8 cellular contexts compared by ENCODE assay signal in the genomic region with DNA sequence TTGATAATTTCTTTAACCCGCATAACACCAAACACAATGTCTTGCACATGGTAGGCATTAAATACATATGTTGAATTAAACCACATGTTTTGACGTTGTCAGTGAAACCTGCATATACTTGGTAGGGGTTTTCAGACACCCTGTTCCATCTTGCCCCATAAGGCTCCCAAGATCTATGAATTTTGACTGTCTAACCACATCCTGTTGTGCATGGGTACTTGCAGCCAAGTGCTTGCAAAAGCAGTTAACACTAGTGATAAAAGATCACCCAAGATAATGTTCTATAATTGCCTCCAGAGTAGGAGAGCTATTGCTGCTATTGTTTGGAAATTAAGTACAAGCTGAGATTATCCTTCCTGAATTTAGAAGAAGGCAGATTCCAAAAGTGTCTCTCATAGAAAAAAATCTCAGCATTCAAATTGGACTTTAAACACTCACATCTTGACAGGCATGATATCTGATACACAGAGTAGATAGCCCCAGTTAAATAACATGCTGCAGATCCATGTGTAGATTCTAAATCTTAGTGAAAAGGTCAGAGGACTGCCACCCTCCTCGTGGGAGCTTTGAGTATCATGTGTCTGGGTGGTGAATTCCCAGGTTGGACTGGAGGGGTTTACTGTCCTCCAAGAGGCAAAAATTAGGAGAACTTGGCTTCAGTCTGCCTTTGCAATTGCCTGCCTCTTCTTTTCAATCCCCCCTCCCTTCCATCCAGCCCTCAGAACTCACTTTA. TPM values are rescaled to one million over a fixed set of nuclear protein-coding genes. Genes with fewer than 3 reads are reported as not detected.
DNase-seq lines count a peak whose midpoint lies in the region; ATAC-seq and TF ChIP-seq lines count a peak whose summit lies in the region.

No MANE protein-coding gene starts in this region.

- peak overlapping the region; percentile 50 for H3K4me2 ChIP-seq in KMS-11

- no peak overlapping the region; the same call in 1 of the 2 replicates for H3K27ac ChIP-seq in KMS-11

- H3K27ac Mint-ChIP-seq in activated naive CD8-positive, alpha-beta T cell treated with anti-CD3 and anti-CD28 coated beads, Interleukin-2, amount 10 ng/mL, durations not matched to agents 7 days and 5 days = peak overlapping the region; percentile 81
- peak overlapping the region; percentile 92 for H3K27ac Mint-ChIP-seq in stimulated activated naive CD8-positive, alpha-beta T cell treated with anti-CD3 and anti-CD28 coated beads, Interleukin-15, Interleukin-2, amounts not matched to agents 100 ng/mL and 50 ng/mL, for 24 hours

- peaks cover 73% of the 10 kb centered on the region for H3K4me1 Mint-ChIP-seq in activated T-cell treated with anti-CD3 and anti-CD28 coated beads, Interleukin-2, amount 50 U/mL, for 4 hours (ENCODE audit: low read depth)
- peaks cover 27% of the 10 kb centered on the region for H3K4me1 Mint-ChIP-seq in activated naive CD8-positive, alpha-beta T cell treated with anti-CD3 and anti-CD28 coated beads, Interleukin-2, amount 10 ng/mL, durations not matched to agents 7 days and 5 days
- peaks cover 68% of the 10 kb centered on the region for H3K4me1 Mint-ChIP-seq in stimulated activated naive CD8-positive, alpha-beta T cell treated with anti-CD3 and anti-CD28 coated beads, Interleukin-15, Interleukin-2, amounts not matched to agents 100 ng/mL and 50 ng/mL, for 24 hours (ENCODE audit: low read depth)

- POLR2A ChIA-PET in activated naive CD8-positive, alpha-beta T cell treated with anti-CD3 and anti-CD28 coated beads, Interleukin-2, amount 10 ng/mL, durations not matched to agents 7 days and 5 days (lab: Charles Lee) = interaction anchor here (1.0 to 1.4 kb wide), 2 partner anchors 12 to 423 kb away, joined by 3 to 5 read pairs; a partner anchor contains a TSS

- no peak overlapping the region for H3K9ac ChIP-seq in KMS-11

- H3K36me3 ChIP-seq in KMS-11 (ENCODE audit: insufficient read depth) = no peaks in the 10 kb centered on the region

- H3K4me3 Mint-ChIP-seq in activated T-cell treated with anti-CD3 and anti-CD28 coated beads, Interleukin-2, amount 50 U/mL, for 4 hours = peak overlapping the region; percentile 54
- peak overlapping the region; percentile 48 for H3K4me3 Mint-ChIP-seq in activated naive CD8-positive, alpha-beta T cell treated with anti-CD3 and anti-CD28 coated beads, Interleukin-2, amount 10 ng/mL, durations not matched to agents 7 days and 5 days
- peak overlapping the region; percentile 55 for H3K4me3 Mint-ChIP-seq in stimulated activated naive CD8-positive, alpha-beta T cell treated with anti-CD3 and anti-CD28 coated beads, Interleukin-15, Interleukin-2, amounts not matched to agents 100 ng/mL and 50 ng/mL, for 24 hours

- peaks cover 18% of the 10 kb centered on the region for H3K4me1 ChIP-seq in KMS-11 (ENCODE audit: low read depth, poor library complexity, severe bottlenecking)

- peak overlapping the region; percentile 50 for H2AFZ ChIP-seq in KMS-11 (ENCODE audit: low read depth)

- no peaks in the 10 kb centered on the region for H3K27me3 Mint-ChIP-seq in activated T-cell treated with anti-CD3 and anti-CD28 coated beads, Interleukin-2, amount 50 U/mL, for 4 hours (ENCODE audit: low read depth)
- no peaks in the 10 kb centered on the region for H3K27me3 Mint-ChIP-seq in activated naive CD8-positive, alpha-beta T cell treated with anti-CD3 and anti-CD28 coated beads, Interleukin-2, amount 10 ng/mL, durations not matched to agents 7 days and 5 days
- H3K27me3 Mint-ChIP-seq in stimulated activated naive CD8-positive, alpha-beta T cell treated with anti-CD3 and anti-CD28 coated beads, Interleukin-15, Interleukin-2, amounts not matched to agents 100 ng/mL and 50 ng/mL, for 24 hours = no peaks in the 10 kb centered on the region

- H4K20me1 ChIP-seq in KMS-11 (ENCODE audit: insufficient read depth) = no peaks in the 10 kb centered on the region

- DNase-seq in activated T-cell treated with anti-CD3 and anti-CD28 coated beads, Interleukin-2, amount 50 U/mL, for 4 hours = peak; percentile 20
- DNase-seq in activated T-cell treated with anti-CD3 and anti-CD28 coated beads, Interleukin-2, amount 50 U/mL, for 1 hour = no peak
- no peak for DNase-seq in activated naive CD8-positive, alpha-beta T cell treated with anti-CD3 and anti-CD28 coated beads, Interleukin-2, amount 10 ng/mL, durations not matched to agents 7 days and 5 days
- DNase-seq in DMS153 (lab: John Stamatoyannopoulos, UW) (no peak), NCI-H1436 (lab: John Stamatoyannopoulos, UW) (no peak), SIG-M5 treated with dmso at 0.1 percent for 504 hours (lab: John Stamatoyannopoulos, UW; ENCODE audit: unreplicated experiment) (no peak)

- peaks cover 11% of the 10 kb centered on the region for H3K9me3 Mint-ChIP-seq in activated T-cell treated with anti-CD3 and anti-CD28 coated beads, Interleukin-2, amount 50 U/mL, for 4 hours
- H3K9me3 Mint-ChIP-seq in activated naive CD8-positive, alpha-beta T cell treated with anti-CD3 and anti-CD28 coated beads, Interleukin-2, amount 10 ng/mL, durations not matched to agents 7 days and 5 days = peaks cover 9% of the 10 kb centered on the region
- H3K9me3 Mint-ChIP-seq in stimulated activated naive CD8-positive, alpha-beta T cell treated with anti-CD3 and anti-CD28 coated beads, Interleukin-15, Interleukin-2, amounts not matched to agents 100 ng/mL and 50 ng/mL, for 24 hours = peaks cover 12% of the 10 kb centered on the region

- H3K79me2 ChIP-seq in KMS-11 (ENCODE audit: insufficient read depth, low read depth) = no peaks in the 10 kb centered on the region

- no peaks in the 10 kb centered on the region for H3K27me3 ChIP-seq in KMS-11 (ENCODE audit: insufficient read depth, low read depth)

- H3K36me3 Mint-ChIP-seq in activated T-cell treated with anti-CD3 and anti-CD28 coated beads, Interleukin-2, amount 50 U/mL, for 4 hours (ENCODE audit: insufficient read depth) = peaks cover 11% of the 10 kb centered on the region
- peaks cover 9% of the 10 kb centered on the region for H3K36me3 Mint-ChIP-seq in activated naive CD8-positive, alpha-beta T cell treated with anti-CD3 and anti-CD28 coated beads, Interleukin-2, amount 10 ng/mL, durations not matched to agents 7 days and 5 days
- peaks cover 23% of the 10 kb centered on the region for H3K36me3 Mint-ChIP-seq in stimulated activated naive CD8-positive, alpha-beta T cell treated with anti-CD3 and anti-CD28 coated beads, Interleukin-15, Interleukin-2, amounts not matched to agents 100 ng/mL and 50 ng/mL, for 24 hours (ENCODE audit: low read depth)

- no peak for TF ChIP-seq CTCF in KMS-11 (conservative IDR thresholded peaks at IDR 0.05; ENCODE audit: low read depth, low read length)

- peak; percentile 91 to 95 for ATAC-seq in activated T-cell treated with anti-CD3 and anti-CD28 coated beads, Interleukin-2, amount 50 U/mL, for 4 hours
- peak; percentile 97 for ATAC-seq in activated naive CD8-positive, alpha-beta T cell treated with anti-CD3 and anti-CD28 coated beads, Interleukin-2, amount 10 ng/mL, durations not matched to agents 7 days and 5 days (ENCODE audit: low read depth)

- H3K4me3 ChIP-seq in KMS-11 (IDR thresholded peaks at IDR 0.05; ENCODE audit: insufficient read depth, low read depth, low read length) = no peak overlapping the region

RNA-seq across cellular contexts. Expression of a gene that starts 25.8 kb away (rescaled TPM):
- under 1 TPM; 0.43 to 0.90 (median 0.58) TPM for total RNA-seq in activated T-cell treated with anti-CD3 and anti-CD28 coated beads, Interleukin-2, amount 50 U/mL, for 4 hours
- not detected for total RNA-seq in activated naive CD8-positive, alpha-beta T cell treated with anti-CD3 and anti-CD28 coated beads, Interleukin-2, amount 10 ng/mL, durations not matched to agents 7 days and 5 days

RNA-seq across cellular contexts. Expression of a gene that starts 59.2 kb away (rescaled TPM):
- total RNA-seq in activated T-cell treated with anti-CD3 and anti-CD28 coated beads, Interleukin-2, amount 50 U/mL, for 4 hours = 10 to 100 TPM; 36.3 to 55.3 (median 42.6) TPM
- total RNA-seq in activated naive CD8-positive, alpha-beta T cell treated with anti-CD3 and anti-CD28 coated beads, Interleukin-2, amount 10 ng/mL, durations not matched to agents 7 days and 5 days = 10 to 100 TPM; 27.6 to 28.2 TPM

RNA-seq across cellular contexts. Expression of a gene that starts 59.3 kb away (rescaled TPM):
- total RNA-seq in activated T-cell treated with anti-CD3 and anti-CD28 coated beads, Interleukin-2, amount 50 U/mL, for 4 hours = 1 to 10 TPM; 2.8 to 3.8 (median 3.1) TPM
- total RNA-seq in activated naive CD8-positive, alpha-beta T cell treated with anti-CD3 and anti-CD28 coated beads, Interleukin-2, amount 10 ng/mL, durations not matched to agents 7 days and 5 days = 1 to 10 TPM; 1.9 to 2.3 TPM
